ENCODE assay signal across 24 cellular contexts in genomic region chr12:113755098-113755497, GRCh38.
"Had no signal": no experiment of that assay in that cellular context is flagged by ENCODE, and none has a peak within 500 bp of the region (broad histone marks: within the 10 kb centered on the region; RNA-seq: fewer than 3 reads in every experiment).

No MANE protein-coding gene starts in this region.

- H3K4me1 ChIP-seq: pancreas, psoas muscle, right lobe of liver, sigmoid colon, suprapubic skin, testis, tibial artery, transverse colon, upper lobe of right lung, uterus had no signal

- H3K36me3 ChIP-seq: neutrophil, pancreas, right lobe of liver, sigmoid colon, suprapubic skin, tibial artery, transverse colon, upper lobe of right lung, uterus had no signal

- H3K9me3 ChIP-seq: neutrophil, pancreas, psoas muscle, right lobe of liver, suprapubic skin, testis, transverse colon, upper lobe of right lung, uterus had no signal

- H3K4me3 ChIP-seq: pancreas, psoas muscle, right lobe of liver, sigmoid colon, suprapubic skin, testis, tibial artery, transverse colon, upper lobe of right lung, uterus had no signal

- ATAC-seq: naive thymus-derived CD8-positive, alpha-beta T cell; pancreas; psoas muscle; right cardiac atrium; right lobe of liver; stimulated activated effector memory CD8-positive, alpha-beta T cell treated with anti-CD3 and anti-CD28 coated beads, Interleukin-12 subunit alpha, Interleukin-12 subunit beta, amount 100 ng/mL, for 72 hours; stimulated activated naive B cell treated with anti-CD40 and anti-IgM and Interleukin-4, amounts not matched to agents 10 μg/mL and 1 μg/mL and 100 μg/mL, for 72 hours; upper lobe of right lung had no signal

- DNase-seq: naive thymus-derived CD8-positive, alpha-beta T cell; nephron progenitor cell; nucleus accumbens; pancreas; psoas muscle; right cardiac atrium; right lobe of liver; sigmoid colon; small intestine; stimulated activated CD4-positive, alpha-beta T cell treated with anti-CD3 and anti-CD28 coated beads, Interleukin-15, amount 100 ng/mL, for 24 hours; stimulated activated CD4-positive, alpha-beta T cell treated with anti-CD3 and anti-CD28 coated beads, Interleukin-2, amount 100 ng/mL, for 24 hours; stimulated activated CD4-positive, alpha-beta T cell treated with anti-CD3 and anti-CD28 coated beads, Interleukin-2, amount 100 ng/mL, for 48 hours; stimulated activated CD4-positive, alpha-beta T cell treated with anti-CD3 and anti-CD28 coated beads, Interleukin-4, amount 100 ng/mL, for 24 hours; stimulated activated naive B cell treated with anti-CD40 and anti-IgM and Interleukin-4, amounts not matched to agents 10 μg/mL and 1 μg/mL and 100 μg/mL, for 72 hours; stimulated activated naive CD4-positive, alpha-beta T cell treated with Interleukin-2 at 50 U/mL for 16 hours; substantia nigra; testis; tibial artery; transverse colon; upper lobe of right lung; uterus had no signal

- H3K27me3 ChIP-seq: right lobe of liver, testis, uterus had no signal

- FAIRE-seq: pancreas, small intestine had no signal
